Comparison of ENCODE assay signal across 9 cellular contexts in genomic region chr13:27954406-27954851, GRCh38. TPM values are rescaled to one million over a fixed set of nuclear protein-coding genes. Genes with fewer than 3 reads are reported as not detected.
DNase-seq lines count a peak whose midpoint lies in the region; ATAC-seq, FAIRE-seq and TF ChIP-seq lines count a peak whose summit lies in the region.
"Had no signal": no experiment of that assay in that cellular context is flagged by ENCODE, and none has a peak within 500 bp of the region (broad histone marks: within the 10 kb centered on the region; RNA-seq: fewer than 3 reads in every experiment).

No MANE protein-coding gene starts in this region.

- peaks cover 1% of the 10 kb centered on the region for H3K36me3 Mint-ChIP-seq in activated naive CD4-positive, alpha-beta T cell treated with anti-CD3 and anti-CD28 coated beads, Interleukin-2, amount 10 ng/mL, durations not matched to agents 7 days and 5 days
- H3K36me3 Mint-ChIP-seq in memory B cell: no peaks in the 10 kb centered on the region

- H3K4me1 Mint-ChIP-seq in activated naive CD4-positive, alpha-beta T cell treated with anti-CD3 and anti-CD28 coated beads, Interleukin-2, amount 10 ng/mL, durations not matched to agents 7 days and 5 days: peaks cover 13% of the 10 kb centered on the region
- peaks cover 9% of the 10 kb centered on the region for H3K4me1 Mint-ChIP-seq in memory B cell

- intact Hi-C loops in aorta (cut with DNase I): loop anchor here (10.0 kb wide), 1 partner anchor 120 kb away; no protein-coding TSS in a partner anchor

- H3K27me3 ChIP-seq in bronchial epithelial cell (ENCODE audit: control insufficient read depth, insufficient read depth, low read length) (peaks cover 27% of the 10 kb centered on the region), aorta (ENCODE audit: control insufficient read depth in 1 of 2, insufficient read depth in 2 of 2, low read length in 1 of 2) (no peaks in the 10 kb centered on the region)

- 3 to 5% methylated on average over 42 to 56 of the region's 56 CpGs for WGBS in aorta, 2 donors

- H3K36me3 ChIP-seq in bronchial epithelial cell (ENCODE audit: control insufficient read depth, insufficient read depth, low read length) (no peaks in the 10 kb centered on the region), aorta (ENCODE audit: control insufficient read depth in 1 of 2, insufficient read depth in 2 of 2, low read length in 1 of 2) (no peaks in the 10 kb centered on the region)

- peak overlapping the region; percentile 39 for H3K4me3 ChIP-seq in bronchial epithelial cell (ENCODE audit: low read depth, low read length)
- H3K4me3 ChIP-seq in aorta (ENCODE audit: low read length in 2 of 2): peak overlapping the region; percentile 14

- FAIRE-seq in bronchial epithelial cell (lab: Jason Lieb, UNC): no peak
- FAIRE-seq: colon had no signal

- H3K4me3 Mint-ChIP-seq in activated naive CD4-positive, alpha-beta T cell treated with anti-CD3 and anti-CD28 coated beads, Interleukin-2, amount 10 ng/mL, durations not matched to agents 7 days and 5 days: peak overlapping the region; percentile 57
- H3K4me3 Mint-ChIP-seq in memory B cell: peak overlapping the region; percentile 64

- no peak overlapping the region for H3K27ac ChIP-seq in aorta (ENCODE audit: low read depth in 1 of 2, low read length in 2 of 2)

- no peaks in the 10 kb centered on the region for H3K9me3 ChIP-seq in aorta (ENCODE audit: control insufficient read depth, low read length)

- H3K27ac Mint-ChIP-seq in activated naive CD4-positive, alpha-beta T cell treated with anti-CD3 and anti-CD28 coated beads, Interleukin-2, amount 10 ng/mL, durations not matched to agents 7 days and 5 days: no peak overlapping the region
- no peak overlapping the region for H3K27ac Mint-ChIP-seq in memory B cell

- no peak for DNase-seq in activated naive CD4-positive, alpha-beta T cell treated with anti-CD3 and anti-CD28 coated beads, Interleukin-2, amount 10 ng/mL, durations not matched to agents 7 days and 5 days
- no peak for DNase-seq in activated naive CD4-positive, alpha-beta T cell (lab: John Stamatoyannopoulos, UW)
- DNase-seq in bronchial epithelial cell (ENCODE audit: low read depth) (no peak), memory B cell (ENCODE audit: low spot score in 2 of 2) (no peak), aorta (no peak), OCI-M2 (lab: John Stamatoyannopoulos, UW; ENCODE audit: unreplicated experiment) (no peak)
- no peak for DNase-seq in activated effector memory CD4-positive, alpha-beta T cell treated with anti-CD3 and anti-CD28 coated beads, Interleukin-2, amount 50 U/mL, for 16 hours

- H3K4me1 ChIP-seq in aorta (ENCODE audit: control insufficient read depth in 1 of 2, insufficient read depth in 2 of 2, low read length in 2 of 2): no peaks in the 10 kb centered on the region

- TF ChIP-seq CTCF in bronchial epithelial cell (IDR thresholded peaks at IDR 0.05; ENCODE audit: insufficient read depth, low read length, severe bottlenecking): no peak

- CTCF ChIA-PET in activated naive CD4-positive, alpha-beta T cell treated with anti-CD3 and anti-CD28 coated beads, Interleukin-2, amount 10 ng/mL, durations not matched to agents 7 days and 5 days (lab: Charles Lee): interaction anchor here (0.6 to 7.0 kb wide), 14 partner anchors 10 to 969 kb away, joined by 3 to 41 read pairs (median 4); no protein-coding TSS in a partner anchor

- H3K9me3 Mint-ChIP-seq in activated naive CD4-positive, alpha-beta T cell treated with anti-CD3 and anti-CD28 coated beads, Interleukin-2, amount 10 ng/mL, durations not matched to agents 7 days and 5 days: no peaks in the 10 kb centered on the region
- H3K9me3 Mint-ChIP-seq in memory B cell: peaks cover 3% of the 10 kb centered on the region

- H3K27me3 Mint-ChIP-seq in activated naive CD4-positive, alpha-beta T cell treated with anti-CD3 and anti-CD28 coated beads, Interleukin-2, amount 10 ng/mL, durations not matched to agents 7 days and 5 days: peaks cover 82% of the 10 kb centered on the region
- peaks cover 19% of the 10 kb centered on the region for H3K27me3 Mint-ChIP-seq in memory B cell

- ATAC-seq in HG03354 (IDR thresholded peaks at IDR 0.05; ENCODE audit: poor library complexity, severe bottlenecking, unreplicated experiment): peak; percentile 30
- peak; percentile 7 for ATAC-seq in memory B cell (ENCODE audit: low read depth)
- ATAC-seq in aorta (ENCODE audit: low FRiP score): peak; percentile 58

RNA-seq across cellular contexts. Expression of gene CDX2, which starts 14.7 kb away (rescaled TPM):
- total RNA-seq in bronchial epithelial cell (not detected in 2 replicates), aorta (not detected)
- 10 to 100 TPM in 1 of 2 donors, not detected in 1; 27.7 TPM for polyA plus RNA-seq in aorta

RNA-seq across cellular contexts. Expression of gene URAD, which starts 34.1 kb away (rescaled TPM):
- total RNA-seq in bronchial epithelial cell (not detected in 2 replicates), aorta (not detected)
- polyA plus RNA-seq in aorta: not detected

RNA-seq across cellular contexts. Expression of gene PDX1, which starts 34.6 kb away (rescaled TPM):
- not detected in 2 replicates for total RNA-seq in bronchial epithelial cell
- total RNA-seq in aorta: not detected
- 1 to 10 TPM in 1 of 2 donors, not detected in 1; 5.3 TPM for polyA plus RNA-seq in aorta

Comparison
In these comparisons a context has a peak if more than half of its experiments do, and no peak if none do; other contexts are left out.
1. ATAC-seq: peak in every context shown above with its lines; median percentile 58 in aorta; 30 in HG03354; 7 in memory B cell.